28 cellular contexts compared by ENCODE assay signal in genomic region chr2:150109912-150110311, GRCh38.
DNase-seq lines count a peak whose midpoint lies in the region; ATAC-seq and TF ChIP-seq lines count a peak whose summit lies in the region.
"Had no signal": no experiment of that assay in that cellular context is flagged by ENCODE, and none has a peak within 500 bp of the region (broad histone marks: within the 10 kb centered on the region; RNA-seq: fewer than 3 reads in every experiment).

No MANE protein-coding gene starts in this region.

- H3K27ac ChIP-seq in heart left ventricle: no peak overlapping the region
- H3K27ac ChIP-seq: colonic mucosa, Peyer's patch, psoas muscle, tibial artery had no signal

- 43 to 59% (median 54%) methylated on average over 4 of the region's 4 CpGs for WGBS in heart left ventricle, 4 donors

- H3K36me3 ChIP-seq in heart left ventricle: no peaks in the 10 kb centered on the region
- H3K36me3 ChIP-seq: colonic mucosa, HAP-1, Peyer's patch, tibial artery had no signal

- no peak overlapping the region for H3K4me3 ChIP-seq in heart left ventricle
- H3K4me3 ChIP-seq: colonic mucosa, HAP-1, Peyer's patch, psoas muscle, tibial artery had no signal

- intact Hi-C loops in heart left ventricle (cut with DNase I) (no loop called here), cardiac septum (cut with DNase I) (no loop called here), left cardiac atrium (cut with DNase I) (no loop called here), sciatic nerve (cut with DNase I) (no loop called here), left colon (cut with DNase I, micrococcal nuclease) (no loop called here)

- H3K27ac Mint-ChIP-seq in osteocyte (ENCODE audit: unreplicated experiment): no peak overlapping the region
- H3K27ac Mint-ChIP-seq: activated CD4-positive, alpha-beta T cell treated with anti-CD3 and anti-CD28 coated beads, Interleukin-2, amount 10 ng/mL, durations not matched to agents 7 days and 5 days; activated naive CD8-positive, alpha-beta T cell treated with anti-CD3 and anti-CD28 coated beads for 36 hours; immature natural killer cell; naive B cell; WTC11 had no signal

- no peaks in the 10 kb centered on the region for H3K27me3 Mint-ChIP-seq in osteocyte (ENCODE audit: unreplicated experiment)
- H3K27me3 Mint-ChIP-seq: activated CD4-positive, alpha-beta T cell treated with anti-CD3 and anti-CD28 coated beads, Interleukin-2, amount 10 ng/mL, durations not matched to agents 7 days and 5 days; activated naive CD8-positive, alpha-beta T cell treated with anti-CD3 and anti-CD28 coated beads for 36 hours; CD4-positive, alpha-beta memory T cell; naive B cell had no signal

- H3K36me3 Mint-ChIP-seq in osteocyte (ENCODE audit: unreplicated experiment): no peaks in the 10 kb centered on the region
- H3K36me3 Mint-ChIP-seq: activated naive CD8-positive, alpha-beta T cell treated with anti-CD3 and anti-CD28 coated beads for 36 hours; CD4-positive, alpha-beta memory T cell; immature natural killer cell; naive B cell had no signal

- peaks cover 5% of the 10 kb centered on the region for H3K9me3 Mint-ChIP-seq in osteocyte (ENCODE audit: unreplicated experiment)
- H3K9me3 Mint-ChIP-seq: activated CD4-positive, alpha-beta T cell treated with anti-CD3 and anti-CD28 coated beads, Interleukin-2, amount 10 ng/mL, durations not matched to agents 7 days and 5 days; activated naive CD8-positive, alpha-beta T cell treated with anti-CD3 and anti-CD28 coated beads for 36 hours; activated T-cell treated with anti-CD3 and anti-CD28 coated beads, Interleukin-2, amount 50 U/mL, for 4 hours had no signal

- H3K4me1 ChIP-seq in heart left ventricle: peaks cover 0 to 10% (median 0%) of the 10 kb centered on the region in 12 donors
- H3K4me1 ChIP-seq: colonic mucosa, HAP-1, Peyer's patch, psoas muscle, tibial artery had no signal

- no peak overlapping the region for H3K4me3 Mint-ChIP-seq in osteocyte (ENCODE audit: unreplicated experiment)
- H3K4me3 Mint-ChIP-seq: activated CD4-positive, alpha-beta T cell treated with anti-CD3 and anti-CD28 coated beads, Interleukin-2, amount 10 ng/mL, durations not matched to agents 7 days and 5 days; activated naive CD8-positive, alpha-beta T cell treated with anti-CD3 and anti-CD28 coated beads for 36 hours; activated T-cell treated with anti-CD3 and anti-CD28 coated beads, Interleukin-2, amount 50 U/mL, for 4 hours; CD4-positive, alpha-beta memory T cell; immature natural killer cell; naive B cell; WTC11 had no signal

- no peak for TF ChIP-seq POLR2A in heart left ventricle (IDR thresholded peaks at IDR 0.05)

- no peaks in the 10 kb centered on the region for H3K9me3 ChIP-seq in heart left ventricle
- H3K9me3 ChIP-seq: colonic mucosa, HAP-1, Peyer's patch, psoas muscle, tibial artery had no signal

- H3K27me3 ChIP-seq in heart left ventricle: no peaks in the 10 kb centered on the region
- H3K27me3 ChIP-seq: colonic mucosa, Peyer's patch, tibial artery had no signal

- DNase-seq in heart left ventricle: peak in 3 of 5 donors; percentile 11 to 38 (median 24)
- no peak for DNase-seq in cardiac septum (ENCODE audit: low spot score)
- DNase-seq in OCI-M1 (lab: John Stamatoyannopoulos, UW): peak; percentile 5
- peak; percentile 34 for DNase-seq in left cardiac atrium
- DNase-seq in sciatic nerve (ENCODE audit: low spot score): no peak
- no peak for DNase-seq in middle frontal gyrus (ENCODE audit: extremely low spot score, low spot score)
- DNase-seq in osteocyte (ENCODE audit: extremely low spot score, unreplicated experiment): no peak
- no peak for DNase-seq in left colon
- DNase-seq: activated CD4-positive, alpha-beta T cell treated with anti-CD3 and anti-CD28 coated beads, Interleukin-2, amount 10 ng/mL, durations not matched to agents 7 days and 5 days; activated gamma-delta T cell; activated naive CD8-positive, alpha-beta T cell treated with anti-CD3 and anti-CD28 coated beads for 36 hours; activated T-cell treated with anti-CD3 and anti-CD28 coated beads, Interleukin-2, amount 50 U/mL, for 4 hours; CD4-positive, alpha-beta memory T cell; colonic mucosa; effector CD4-positive, alpha-beta T cell; immature natural killer cell; naive B cell; NCI-H1105 treated with DMSO at 0.1 percent for 48 hours; NCI-H1930; NCI-H524 treated with DMSO at 0.1 percent for 48 hours; Peyer's patch; stimulated activated CD4-positive, alpha-beta T cell treated with anti-CD3 and anti-CD28 coated beads, Interleukin-15, amount 100 ng/mL, for 24 hours; stimulated activated CD4-positive, alpha-beta T cell treated with anti-CD3 and anti-CD28 coated beads, Interleukin-4, amount 100 ng/mL, for 4 hours; T1000 had no signal

- peaks cover 9% of the 10 kb centered on the region for H3K4me1 Mint-ChIP-seq in osteocyte (ENCODE audit: unreplicated experiment)
- H3K4me1 Mint-ChIP-seq: activated CD4-positive, alpha-beta T cell treated with anti-CD3 and anti-CD28 coated beads, Interleukin-2, amount 10 ng/mL, durations not matched to agents 7 days and 5 days; activated naive CD8-positive, alpha-beta T cell treated with anti-CD3 and anti-CD28 coated beads for 36 hours; CD4-positive, alpha-beta memory T cell; immature natural killer cell; naive B cell; WTC11 had no signal

- TF ChIP-seq CTCF in heart left ventricle (IDR thresholded peaks at IDR 0.05) (no peak), osteocyte (IDR thresholded peaks at IDR 0.05) (no peak)

- ATAC-seq in heart left ventricle (peak in 2 of 4 donors; percentile 57 to 61), left cardiac atrium (peak in 1 of 2 donors; percentile 46), sciatic nerve (peak; percentile 66), left colon (no peak)
- ATAC-seq: activated T-cell treated with anti-CD3 and anti-CD28 coated beads, Interleukin-2, amount 50 U/mL, for 4 hours; psoas muscle; WTC11 had no signal

Comparison
In these comparisons a context has a peak if more than half of its experiments do, and no peak if none do; other contexts are left out.
1. DNase-seq: peak in heart left ventricle (3 of 5), OCI-M1 (single experiment) and left cardiac atrium (single experiment); none in cardiac septum (single experiment), sciatic nerve (single experiment), middle frontal gyrus (single experiment), osteocyte (single experiment) and left colon (0 of 2).